Comparison of ENCODE assay signal across 8 cellular contexts in genomic region chr20:25583607-25584006, GRCh38. TPM values are rescaled to one million over a fixed set of nuclear protein-coding genes. Genes with fewer than 3 reads are reported as not detected.
A peak's percentile ranks its signal among the peaks of the same experiment; 100 is the strongest.
DNase-seq lines count a peak whose midpoint lies in the region; ATAC-seq, FAIRE-seq and TF ChIP-seq lines count a peak whose summit lies in the region.
"Not testable (repeated sequence)": the region's sequence is repeated elsewhere in the genome, so short reads cannot be mapped to it uniquely, and the experiment has no call there.

No MANE protein-coding gene starts in this region.

- not testable (repeated sequence) for H2AK5ac ChIP-seq in H9 (ENCODE audit: insufficient read length, low read length)

- POLR2A ChIA-PET in A549 (lab: Yijun Ruan, JAX); activated CD4-positive, alpha-beta memory T cell treated with anti-CD3 and anti-CD28 coated beads for 36 hours (lab: Charles Lee); naive thymus-derived CD4-positive, alpha-beta T cell (lab: Charles Lee): not testable (repeated sequence)

- WGBS in A549 (ENCODE audit: missing lambda C conversion rate), result 82% methylated on average over 7 of the region's 7 CpGs
- no CpG with 5 or more reads among the region's 7 CpGs for WGBS in H9 (ENCODE audit: extremely low coverage, insufficient read length, low lambda C conversion rate)
- 94 to 100% methylated on average over 3 to 7 of the region's 7 CpGs for WGBS in endodermal cell (ENCODE audit: insufficient coverage in 1 of 2, insufficient read length in 1 of 2), 2 experiments
- 93% methylated on average over 7 of the region's 7 CpGs for WGBS in smooth muscle cell (ENCODE audit: low lambda C conversion rate)

- not testable (repeated sequence) for H2BK12ac ChIP-seq in H9 (ENCODE audit: insufficient read length, low read depth, low read length)

- H3K4me3 ChIP-seq in A549 (peak overlapping the region; percentile 71; the same call in 2 of the 3 replicates), SK-N-MC (peak overlapping the region; percentile 95), endodermal cell (ENCODE audit: low read length) (peak overlapping the region; percentile 88), smooth muscle cell (peak overlapping the region; percentile 77)
- not testable (repeated sequence) for H3K4me3 ChIP-seq in naive thymus-derived CD4-positive, alpha-beta T cell (ENCODE audit: low read length)

- not testable (repeated sequence) for H2AFZ ChIP-seq in H9 (ENCODE audit: low read length); smooth muscle cell (ENCODE audit: low read depth)

- not testable (repeated sequence) for H2BK15ac ChIP-seq in H9 (ENCODE audit: low read depth, low read length)

- not testable (repeated sequence) for H3K56ac ChIP-seq in H9 (ENCODE audit: insufficient read length, low read depth, low read length)

- H3K36me3 ChIP-seq in SK-N-MC (ENCODE audit: insufficient read depth, low read length), result peaks cover 14% of the 10 kb centered on the region; the same call in 1 of the 2 replicates
- peaks cover 15% of the 10 kb centered on the region for H3K36me3 ChIP-seq in endodermal cell (ENCODE audit: control insufficient read depth, insufficient read depth, low read length)
- not testable (repeated sequence) for H3K36me3 ChIP-seq in naive thymus-derived CD4-positive, alpha-beta T cell (ENCODE audit: control insufficient read depth in 2 of 3, insufficient read depth in 3 of 3, low read length in 3 of 3); smooth muscle cell (ENCODE audit: low read depth)

- H3K14ac ChIP-seq in H9 (ENCODE audit: insufficient read depth, low read length), result not testable (repeated sequence)

- H2BK120ac ChIP-seq in H9 (ENCODE audit: low read depth, low read length, poor library complexity, severe bottlenecking), result not testable (repeated sequence)

- H3K9me3 ChIP-seq in A549; H9 (ENCODE audit: control insufficient read depth, low read depth, low read length); SK-N-MC (ENCODE audit: low read depth, low read length); endodermal cell (ENCODE audit: control insufficient read depth, low read length); naive thymus-derived CD4-positive, alpha-beta T cell (ENCODE audit: control insufficient read depth in 2 of 3, low read length in 3 of 3); smooth muscle cell (replicated peaks; ENCODE audit: low read depth): not testable (repeated sequence)

- H3K27ac ChIP-seq in A549, result peak overlapping the region in 1 of 2 experiments; percentile 93; a peak in 4 of 6 replicates
- not testable (repeated sequence) for H3K27ac ChIP-seq in H9 (ENCODE audit: insufficient read length, low read depth, low read length); SK-N-MC; endodermal cell (ENCODE audit: low read depth, low read length); naive thymus-derived CD4-positive, alpha-beta T cell (ENCODE audit: low read depth, low read length); smooth muscle cell (ENCODE audit: low read depth)

- intact Hi-C loops in activated CD4-positive, alpha-beta memory T cell treated with anti-CD3 and anti-CD28 coated beads for 36 hours (cut with micrococcal nuclease), result loop anchor here (2.0 kb wide), 1 partner anchor 19 kb away; no protein-coding TSS in a partner anchor
- intact Hi-C loops in activated naive CD4-positive, alpha-beta T cell treated with anti-CD3 and anti-CD28 coated beads for 36 hours (cut with micrococcal nuclease), result not testable (repeated sequence)
- intact Hi-C loops in naive thymus-derived CD4-positive, alpha-beta T cell (cut with micrococcal nuclease), result loop anchor here in 1 of 2 donors (5.0 kb wide), 1 partner anchor 386 kb away; the partner anchor contains the start of gene ENTPD6

- TF ChIP-seq EP300 in A549 (IDR thresholded peaks at IDR 0.05), result not testable (repeated sequence)

- H3K23me2 ChIP-seq in H9 (ENCODE audit: insufficient read length, low read depth, low read length, poor library complexity, severe bottlenecking), result not testable (repeated sequence)

- TF ChIP-seq POLR2A in A549 (IDR thresholded peaks at IDR 0.05; ENCODE audit: low read length), result not testable (repeated sequence)

- peaks cover 18% of the 10 kb centered on the region; the same call in 1 of the 2 replicates for H3K79me2 ChIP-seq in H9 (ENCODE audit: insufficient read depth, low read length)
- peaks cover 57% of the 10 kb centered on the region for H3K79me2 ChIP-seq in smooth muscle cell (ENCODE audit: low read depth)

- not testable (repeated sequence) for H3T11ph ChIP-seq in H9 (ENCODE audit: low read length)

- H2BK20ac ChIP-seq in H9 (ENCODE audit: low read depth, low read length, poor library complexity, severe bottlenecking), result not testable (repeated sequence)

- not testable (repeated sequence) for H3K9me3 Mint-ChIP-seq in H9; activated CD4-positive, alpha-beta memory T cell treated with anti-CD3 and anti-CD28 coated beads for 36 hours; activated naive CD4-positive, alpha-beta T cell treated with anti-CD3 and anti-CD28 coated beads for 36 hours; endodermal cell; naive thymus-derived CD4-positive, alpha-beta T cell

- H3K4me1 Mint-ChIP-seq in H9 (peaks cover 37 to 51% of the 10 kb centered on the region in 2 experiments), endodermal cell (peaks cover 43% of the 10 kb centered on the region)
- not testable (repeated sequence) for H3K4me1 Mint-ChIP-seq in activated CD4-positive, alpha-beta memory T cell treated with anti-CD3 and anti-CD28 coated beads for 36 hours (ENCODE audit: low read depth); activated naive CD4-positive, alpha-beta T cell treated with anti-CD3 and anti-CD28 coated beads for 36 hours (ENCODE audit: low read depth)
- peaks cover 0 to 19% (median 8%) of the 10 kb centered on the region in 7 donors for H3K4me1 Mint-ChIP-seq in naive thymus-derived CD4-positive, alpha-beta T cell

- H3K4me3 Mint-ChIP-seq in H9 (peak overlapping the region; percentile 83 to 91), endodermal cell (peak overlapping the region; percentile 80)
- peak overlapping the region; percentile 37 for H3K4me3 Mint-ChIP-seq in activated CD4-positive, alpha-beta memory T cell treated with anti-CD3 and anti-CD28 coated beads for 36 hours
- H3K4me3 Mint-ChIP-seq in activated naive CD4-positive, alpha-beta T cell treated with anti-CD3 and anti-CD28 coated beads for 36 hours, result peak overlapping the region; percentile 28
- peak overlapping the region; percentile 29 to 70 (median 63) for H3K4me3 Mint-ChIP-seq in naive thymus-derived CD4-positive, alpha-beta T cell

- not testable (repeated sequence) for FAIRE-seq in A549 (lab: Jason Lieb, UNC)

- not testable (repeated sequence) for H3F3A ChIP-seq in smooth muscle cell (ENCODE audit: low read depth)

- not testable (repeated sequence) for DNase-seq in A549 (ENCODE audit: low read depth in 1 of 2, low spot score in 1 of 2); H9; SK-N-MC (ENCODE audit: low read depth, low spot score); activated CD4-positive, alpha-beta memory T cell treated with anti-CD3 and anti-CD28 coated beads for 36 hours; activated naive CD4-positive, alpha-beta T cell treated with anti-CD3 and anti-CD28 coated beads for 36 hours; endodermal cell; naive thymus-derived CD4-positive, alpha-beta T cell; smooth muscle cell (lab: John Stamatoyannopoulos, UW; ENCODE audit: unreplicated experiment)

- not testable (repeated sequence) for H3K23ac ChIP-seq in H9 (ENCODE audit: insufficient read length, low read depth, low read length)

- H3K4me1 ChIP-seq in A549, result peaks cover 43% of the 10 kb centered on the region
- H3K4me1 ChIP-seq in H9 (ENCODE audit: insufficient read depth, low read length); endodermal cell (ENCODE audit: control insufficient read depth, insufficient read depth, low read length); naive thymus-derived CD4-positive, alpha-beta T cell (ENCODE audit: control insufficient read depth in 2 of 2, insufficient read depth in 2 of 2, low read length in 2 of 2); smooth muscle cell (ENCODE audit: low read depth): not testable (repeated sequence)

- ATAC-seq in A549; naive thymus-derived CD4-positive, alpha-beta T cell: not testable (repeated sequence)

- H3K36me3 Mint-ChIP-seq in H9 (ENCODE audit: insufficient read depth in 1 of 3, low read depth in 3 of 3) (peaks cover 25 to 28% (median 26%) of the 10 kb centered on the region in 3 experiments), endodermal cell (ENCODE audit: low read depth) (peaks cover 40% of the 10 kb centered on the region)
- not testable (repeated sequence) for H3K36me3 Mint-ChIP-seq in activated CD4-positive, alpha-beta memory T cell treated with anti-CD3 and anti-CD28 coated beads for 36 hours; activated naive CD4-positive, alpha-beta T cell treated with anti-CD3 and anti-CD28 coated beads for 36 hours (ENCODE audit: low read depth); naive thymus-derived CD4-positive, alpha-beta T cell

- CTCF ChIA-PET in A549 (lab: Yijun Ruan, JAX), result interaction anchor here (1.1 to 2.2 kb wide), 5 partner anchors 9 to 41 kb away, joined by 3 to 6 read pairs (median 3); no protein-coding TSS in a partner anchor
- CTCF ChIA-PET in activated CD4-positive, alpha-beta memory T cell treated with anti-CD3 and anti-CD28 coated beads for 36 hours (lab: Charles Lee); activated naive CD4-positive, alpha-beta T cell treated with anti-CD3 and anti-CD28 coated beads for 36 hours (lab: Charles Lee); naive thymus-derived CD4-positive, alpha-beta T cell (lab: Charles Lee): not testable (repeated sequence)

- TF ChIP-seq RAD21 in A549 (conservative IDR thresholded peaks at IDR 0.05 in 1 of 2, IDR thresholded peaks at IDR 0.05 in 1 of 2), result not testable (repeated sequence)

- not testable (repeated sequence) for H3K18ac ChIP-seq in H9 (ENCODE audit: insufficient read length, low read depth, low read length)

- not testable (repeated sequence) for H3K27ac Mint-ChIP-seq in H9; activated CD4-positive, alpha-beta memory T cell treated with anti-CD3 and anti-CD28 coated beads for 36 hours; activated naive CD4-positive, alpha-beta T cell treated with anti-CD3 and anti-CD28 coated beads for 36 hours
- peak overlapping the region; percentile 68 for H3K27ac Mint-ChIP-seq in endodermal cell
- peak overlapping the region in 1 of 9 donors; percentile 51 for H3K27ac Mint-ChIP-seq in naive thymus-derived CD4-positive, alpha-beta T cell

- not testable (repeated sequence) for H2BK5ac ChIP-seq in H9 (ENCODE audit: insufficient read length, low read length)

- H3K4ac ChIP-seq in H9 (ENCODE audit: low read depth, low read length), result not testable (repeated sequence)

- H3K4me2 ChIP-seq in A549 (peak overlapping the region; percentile 78), smooth muscle cell (peak overlapping the region; percentile 90)
- H3K4me2 ChIP-seq in H9 (ENCODE audit: insufficient read depth, insufficient read length, low read length), result not testable (repeated sequence)

- not testable (repeated sequence) for H4K8ac ChIP-seq in H9 (replicated peaks; ENCODE audit: insufficient read length, low read depth, low read length)

- TF ChIP-seq CTCF in A549 (IDR thresholded peaks at IDR 0.05); H9 (conservative IDR thresholded peaks at IDR 0.05); endodermal cell (conservative IDR thresholded peaks at IDR 0.05); smooth muscle cell (IDR thresholded peaks at IDR 0.05; ENCODE audit: borderline replicate concordance, insufficient read depth, poor library complexity, severe bottlenecking): not testable (repeated sequence)

- not testable (repeated sequence) for H4K20me1 ChIP-seq in H9 (ENCODE audit: control insufficient read depth, insufficient read depth, insufficient read length)
- H4K20me1 ChIP-seq in smooth muscle cell (ENCODE audit: low read depth), result peaks cover 51% of the 10 kb centered on the region

- H3K27me3 Mint-ChIP-seq in H9 (ENCODE audit: low read depth); activated CD4-positive, alpha-beta memory T cell treated with anti-CD3 and anti-CD28 coated beads for 36 hours; activated naive CD4-positive, alpha-beta T cell treated with anti-CD3 and anti-CD28 coated beads for 36 hours (ENCODE audit: low read depth); endodermal cell (ENCODE audit: insufficient read depth): not testable (repeated sequence)
- H3K27me3 Mint-ChIP-seq in naive thymus-derived CD4-positive, alpha-beta T cell, result peaks cover 0 to 25% (median 15%) of the 10 kb centered on the region in 5 donors

- H3K79me1 ChIP-seq in H9 (ENCODE audit: insufficient read depth, low read depth, low read length, poor library complexity, severe bottlenecking), result not testable (repeated sequence)

- H3K9ac ChIP-seq in H9 (ENCODE audit: extremely low read depth, insufficient read length, low read length); SK-N-MC (ENCODE audit: insufficient read length); endodermal cell (ENCODE audit: extremely low read depth, low read length, poor library complexity, severe bottlenecking); smooth muscle cell (ENCODE audit: low read depth): not testable (repeated sequence)

- not testable (repeated sequence) for H4K5ac ChIP-seq in H9 (ENCODE audit: insufficient read length, low read depth, low read length)

- not testable (repeated sequence) for H4K91ac ChIP-seq in H9 (ENCODE audit: insufficient read length, low read depth, low read length)

- H3K27me3 ChIP-seq in H9 (ENCODE audit: insufficient read depth, low read length); endodermal cell (ENCODE audit: control insufficient read depth, insufficient read depth, low read length, poor library complexity, severe bottlenecking); naive thymus-derived CD4-positive, alpha-beta T cell (ENCODE audit: control insufficient read depth in 2 of 2, insufficient read depth in 2 of 2, low read length in 2 of 2); smooth muscle cell (ENCODE audit: low read depth): not testable (repeated sequence)

RNA-seq across cellular contexts. Expression of gene NINL, which starts 1.7 kb away (rescaled TPM):
- polyA plus RNA-seq in A549 (2011; rRNA removed), result 15.3 and 22.4 TPM in 2 replicates
- polyA plus RNA-seq in A549 (2012; cell fraction: cytosol; rRNA removed), result 20.0 and 20.8 TPM in 2 replicates
- polyA plus RNA-seq in A549 (2012; cell fraction: nucleus; rRNA removed), result 45.7 and 48.9 TPM in 2 replicates
- 13.2 to 23.4 TPM (median 20.2 TPM) in 3 replicates for polyA plus RNA-seq in A549 (2017; fragmentation: RNase III; extraction: RNeasy Plus Mini Kit Qiagen cat#74134 plus additional on column Dnase treatment)
- 13.1 and 20.6 TPM in 2 replicates for polyA minus RNA-seq in A549 (2011; rRNA and poly(A)+ RNA removed)
- 29.2 and 34.3 TPM in 2 replicates for total RNA-seq in H9 (2021)
- 1 to 10 TPM; 2.7 to 3.9 TPM for total RNA-seq in activated CD4-positive, alpha-beta memory T cell treated with anti-CD3 and anti-CD28 coated beads for 36 hours
- 1 to 10 TPM; 2.6 to 2.9 TPM for total RNA-seq in activated naive CD4-positive, alpha-beta T cell treated with anti-CD3 and anti-CD28 coated beads for 36 hours
- total RNA-seq in endodermal cell, result 100 to 1,000 TPM in 1 of 2 donors, 10 to 100 TPM in 1; 78.5 to 101 TPM
- 48.7 TPM for polyA plus RNA-seq in endodermal cell (2013, experiment 1 of 2)
- 43.3 TPM for polyA plus RNA-seq in endodermal cell (2013, experiment 2 of 2)
- total RNA-seq in naive thymus-derived CD4-positive, alpha-beta T cell, result 1 to 10 TPM; 1.4 to 4.2 (median 3.0) TPM
- polyA plus RNA-seq in naive thymus-derived CD4-positive, alpha-beta T cell, result 1 to 10 TPM in 1 of 2 donors, under 1 TPM in 1; 0.31 to 1.1 TPM
- 12.2 and 13.9 TPM in 2 replicates for total RNA-seq in smooth muscle cell
- 10.7 and 15.0 TPM in 2 replicates for polyA plus RNA-seq in smooth muscle cell

RNA-seq across cellular contexts. Expression of gene NANP, which starts 40.2 kb away (rescaled TPM):
- polyA plus RNA-seq in A549 (2011; rRNA removed) (11.4 and 12.2 TPM in 2 replicates), A549 (2017; fragmentation: RNase III; extraction: RNeasy Plus Mini Kit Qiagen cat#74134 plus additional on column Dnase treatment) (10.2 to 11.2 TPM (median 11.2 TPM) in 3 replicates), smooth muscle cell (3.4 and 3.6 TPM in 2 replicates)
- 3.6 and 4.4 TPM in 2 replicates for polyA plus RNA-seq in A549 (2012; cell fraction: cytosol; rRNA removed)
- 1.0 and 1.8 TPM in 2 replicates for polyA plus RNA-seq in A549 (2012; cell fraction: nucleus; rRNA removed)
- polyA minus RNA-seq in A549 (2011; rRNA and poly(A)+ RNA removed), result 4.8 and 5.7 TPM in 2 replicates
- total RNA-seq in H9 (2021) (7.0 and 7.1 TPM in 2 replicates), endodermal cell (10 to 100 TPM in 1 of 2 donors, 1 to 10 TPM in 1; 6.5 to 10.4 TPM), smooth muscle cell (4.6 and 6.5 TPM in 2 replicates)
- total RNA-seq in activated CD4-positive, alpha-beta memory T cell treated with anti-CD3 and anti-CD28 coated beads for 36 hours, result 1 to 10 TPM; 6.5 to 7.3 TPM
- 1 to 10 TPM; 6.4 to 6.9 TPM for total RNA-seq in activated naive CD4-positive, alpha-beta T cell treated with anti-CD3 and anti-CD28 coated beads for 36 hours
- polyA plus RNA-seq in endodermal cell (2013, experiment 1 of 2), result 5.9 TPM
- 4.6 TPM for polyA plus RNA-seq in endodermal cell (2013, experiment 2 of 2)
- total RNA-seq in naive thymus-derived CD4-positive, alpha-beta T cell, result 1 to 10 TPM; 1.0 to 7.0 (median 1.9) TPM
- polyA plus RNA-seq in naive thymus-derived CD4-positive, alpha-beta T cell, result under 1 TPM; 0.75 to 0.77 TPM

Comparison
In these comparisons a context has a peak if more than half of its experiments do, and no peak if none do; other contexts are left out.
1. H3K4me3 Mint-ChIP-seq: peak in every context shown above with its lines; median percentile 87 in H9; 80 in endodermal cell; 63 in naive thymus-derived CD4-positive, alpha-beta T cell; 37 in activated CD4-positive, alpha-beta memory T cell treated with anti-CD3 and anti-CD28 coated beads for 36 hours; 28 in activated naive CD4-positive, alpha-beta T cell treated with anti-CD3 and anti-CD28 coated beads for 36 hours.